ENCODE assay signal across 8 cellular contexts in the genomic region with DNA sequence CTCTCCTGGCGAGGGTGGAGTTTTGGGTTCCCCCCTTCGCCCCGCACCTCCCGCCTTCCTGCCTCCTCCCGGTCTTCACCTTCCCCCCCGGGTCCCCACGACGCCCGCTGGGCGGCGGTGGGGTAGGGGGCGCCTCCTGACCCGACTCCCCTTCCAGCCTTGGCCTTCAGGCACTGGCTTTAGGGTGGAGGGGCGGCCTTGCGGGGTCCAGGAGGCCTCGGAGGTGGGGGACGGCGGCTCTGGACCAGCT. TPM values are rescaled to one million over a fixed set of nuclear protein-coding genes. Genes with fewer than 3 reads are reported as not detected.
A peak's percentile ranks its signal among the peaks of the same experiment; 100 is the strongest.
DNase-seq lines count a peak whose midpoint lies in the region; ATAC-seq, FAIRE-seq and TF ChIP-seq lines count a peak whose summit lies in the region.

No MANE protein-coding gene starts in this region.

- H3K9ac ChIP-seq in astrocyte (ENCODE audit: low read length) (peak overlapping the region; percentile 55), kidney (ENCODE audit: low read length in 2 of 2) (peak overlapping the region; percentile 9 to 34)

- H3K79me2 ChIP-seq in astrocyte (ENCODE audit: insufficient read depth, low read length) = peaks cover 67% of the 10 kb centered on the region

- peaks cover 51% of the 10 kb centered on the region for H4K20me1 ChIP-seq in astrocyte (ENCODE audit: insufficient read depth, low read length)

- H3K9me3 Mint-ChIP-seq in astrocyte (ENCODE audit: unreplicated experiment) = no peaks in the 10 kb centered on the region

- peaks cover 4% of the 10 kb centered on the region for H3K4me1 Mint-ChIP-seq in astrocyte (ENCODE audit: low read depth, unreplicated experiment)

- H3K4me2 ChIP-seq in astrocyte (ENCODE audit: low read length) = peak overlapping the region; percentile 88

- WGBS in testis, 2 donors = 0% methylated on average over 18 of the region's 18 CpGs; no CpG with 5 or more reads in 1 of the 2 donors

- TF ChIP-seq CTCF in astrocyte (IDR thresholded peaks at IDR 0.05; ENCODE audit: insufficient read depth, low read depth, low read length) (no peak), kidney (IDR thresholded peaks at IDR 0.05; ENCODE audit: borderline replicate concordance, extremely low read depth, insufficient read depth) (no peak), testis (IDR thresholded peaks at IDR 0.05) (no peak), GM13976 (IDR thresholded peaks at IDR 0.05; ENCODE audit: borderline replicate concordance, control extremely low read depth, extremely low read depth, insufficient read depth, missing control alignments) (no peak)

- no peak for TF ChIP-seq POLR2A in testis (IDR thresholded peaks at IDR 0.05)

- no peaks in the 10 kb centered on the region for H3K27me3 Mint-ChIP-seq in astrocyte (ENCODE audit: low read depth, unreplicated experiment)

- no peak overlapping the region for H2AFZ ChIP-seq in astrocyte (ENCODE audit: low read depth, low read length)

- no peak for FAIRE-seq in astrocyte (lab: Jason Lieb, UNC)
- no peak for FAIRE-seq in kidney (lab: Jason Lieb, UNC)

- H3K4me3 ChIP-seq in H7 (ENCODE audit: insufficient read depth, low read depth, low read length) (peak overlapping the region; percentile 53), astrocyte (ENCODE audit: insufficient read depth, low read depth, low read length) (peak overlapping the region; percentile 68), kidney (ENCODE audit: low read length in 2 of 2) (peak overlapping the region; percentile 38 to 49), testis (peak overlapping the region; percentile 53 to 77)

- H3K4me3 Mint-ChIP-seq in astrocyte (ENCODE audit: unreplicated experiment) = no peak overlapping the region

- in situ Hi-C loops in GM13976 (cut with MboI; ENCODE audit: low sequenced_read_pairs, unreplicated experiment) = no loop called here

- H3K27me3 ChIP-seq in H7 (ENCODE audit: control insufficient read depth, insufficient read depth, low read length) (peaks cover 37% of the 10 kb centered on the region), astrocyte (ENCODE audit: insufficient read depth, low read length) (no peaks in the 10 kb centered on the region), testis (no peaks in the 10 kb centered on the region)

- no peak overlapping the region for H3K27ac Mint-ChIP-seq in astrocyte (ENCODE audit: unreplicated experiment)

- H3K27ac ChIP-seq in astrocyte (ENCODE audit: low read depth, low read length) (no peak overlapping the region), kidney (ENCODE audit: low read depth in 2 of 2, low read length in 2 of 2) (peak overlapping the region; percentile 85 to 86), testis (peak overlapping the region; percentile 90 to 94)

- no peak for ATAC-seq in GM21576 (IDR thresholded peaks at IDR 0.05; ENCODE audit: unreplicated experiment)

- no peaks in the 10 kb centered on the region for H3K36me3 ChIP-seq in H7 (replicated peaks; ENCODE audit: control insufficient read depth, insufficient read depth, low read length)
- no peaks in the 10 kb centered on the region for H3K36me3 ChIP-seq in astrocyte (ENCODE audit: insufficient read depth, low read length)
- no peaks in the 10 kb centered on the region for H3K36me3 ChIP-seq in kidney (ENCODE audit: control insufficient read depth in 1 of 2, insufficient read depth in 2 of 2, low read length in 2 of 2)
- no peaks in the 10 kb centered on the region for H3K36me3 ChIP-seq in testis (ENCODE audit: low read depth, missing control alignments)

- no peak for DNase-seq in H7
- no peak for DNase-seq in astrocyte (ENCODE audit: low read depth)
- DNase-seq in kidney = no peak
- no peak for DNase-seq in testis
- no peak for DNase-seq in NCI-H1092 (lab: John Stamatoyannopoulos, UW)
- DNase-seq in GM13976 (ENCODE audit: low spot score) = no peak
- no peak for DNase-seq in activated CD4-positive, alpha-beta T cell treated with anti-CD3 and anti-CD28 coated beads, Interleukin-2, amount 50 U/mL, for 4 hours

- no peaks in the 10 kb centered on the region for H3K9me3 ChIP-seq in astrocyte (ENCODE audit: insufficient read depth, low read depth, low read length)
- no peaks in the 10 kb centered on the region for H3K9me3 ChIP-seq in kidney (ENCODE audit: control insufficient read depth in 1 of 2, low read length in 2 of 2)
- no peaks in the 10 kb centered on the region for H3K9me3 ChIP-seq in testis

- H3K4me1 ChIP-seq in astrocyte (ENCODE audit: insufficient read depth, low read length) (peaks cover 42% of the 10 kb centered on the region), kidney (ENCODE audit: control insufficient read depth in 1 of 2, insufficient read depth in 1 of 2, low read depth in 1 of 2, low read length in 2 of 2) (peaks cover 18 to 45% of the 10 kb centered on the region in 2 donors), testis (peaks cover 62% of the 10 kb centered on the region)

- H3K36me3 Mint-ChIP-seq in astrocyte (ENCODE audit: low read depth, unreplicated experiment) = no peaks in the 10 kb centered on the region

- intact Hi-C loops in kidney (cut with DNase I) (loop anchor here (10.0 kb wide), 1 partner anchor 94 kb away; no protein-coding TSS in a partner anchor), testis (cut with DNase I; ENCODE audit: low total_unique reads) (no loop called here)

RNA-seq across cellular contexts. Expression of a gene that starts 2.4 kb away (rescaled TPM):
- total RNA-seq in H7 (2014; rRNA removed; shearing (Covaris generic)) = 31.2 and 52.0 TPM in 2 replicates
- 292 and 385 TPM in 2 replicates for total RNA-seq in astrocyte
- total RNA-seq in kidney = 85.7 TPM
- polyA plus RNA-seq in kidney (ENCODE audit: insufficient read depth, low read depth, low replicate concordance) = 28.8 TPM
- total RNA-seq in testis = 10 to 100 TPM; 67.7 to 71.4 TPM
- 70.6 TPM for polyA plus RNA-seq in testis (ENCODE audit: insufficient read depth, low read depth, low replicate concordance)

RNA-seq across cellular contexts. Expression of a gene that starts 18.6 kb away (rescaled TPM):
- 3.7 and 6.0 TPM in 2 replicates for total RNA-seq in H7 (2014; rRNA removed; shearing (Covaris generic))
- total RNA-seq in astrocyte = 19.9 and 20.4 TPM in 2 replicates
- total RNA-seq in kidney = 79.4 TPM
- polyA plus RNA-seq in kidney (ENCODE audit: insufficient read depth, low read depth, low replicate concordance) = 46.7 TPM
- 100 to 1,000 TPM in 1 of 2 donors, 10 to 100 TPM in 1; 71.8 to 111 TPM for total RNA-seq in testis
- polyA plus RNA-seq in testis (ENCODE audit: insufficient read depth, low read depth, low replicate concordance) = 61.3 TPM

RNA-seq across cellular contexts. Expression of a gene that starts 42.3 kb away (rescaled TPM):
- 31.7 and 37.3 TPM in 2 replicates for total RNA-seq in H7 (2014; rRNA removed; shearing (Covaris generic))
- total RNA-seq in astrocyte = 146 and 153 TPM in 2 replicates
- total RNA-seq in kidney = 160 TPM
- 69.7 TPM for polyA plus RNA-seq in kidney (ENCODE audit: insufficient read depth, low read depth, low replicate concordance)
- 100 to 1,000 TPM; 137 to 179 TPM for total RNA-seq in testis
- polyA plus RNA-seq in testis (ENCODE audit: insufficient read depth, low read depth, low replicate concordance) = 178 TPM
